8 cellular contexts compared by ENCODE assay signal in the genomic region with DNA sequence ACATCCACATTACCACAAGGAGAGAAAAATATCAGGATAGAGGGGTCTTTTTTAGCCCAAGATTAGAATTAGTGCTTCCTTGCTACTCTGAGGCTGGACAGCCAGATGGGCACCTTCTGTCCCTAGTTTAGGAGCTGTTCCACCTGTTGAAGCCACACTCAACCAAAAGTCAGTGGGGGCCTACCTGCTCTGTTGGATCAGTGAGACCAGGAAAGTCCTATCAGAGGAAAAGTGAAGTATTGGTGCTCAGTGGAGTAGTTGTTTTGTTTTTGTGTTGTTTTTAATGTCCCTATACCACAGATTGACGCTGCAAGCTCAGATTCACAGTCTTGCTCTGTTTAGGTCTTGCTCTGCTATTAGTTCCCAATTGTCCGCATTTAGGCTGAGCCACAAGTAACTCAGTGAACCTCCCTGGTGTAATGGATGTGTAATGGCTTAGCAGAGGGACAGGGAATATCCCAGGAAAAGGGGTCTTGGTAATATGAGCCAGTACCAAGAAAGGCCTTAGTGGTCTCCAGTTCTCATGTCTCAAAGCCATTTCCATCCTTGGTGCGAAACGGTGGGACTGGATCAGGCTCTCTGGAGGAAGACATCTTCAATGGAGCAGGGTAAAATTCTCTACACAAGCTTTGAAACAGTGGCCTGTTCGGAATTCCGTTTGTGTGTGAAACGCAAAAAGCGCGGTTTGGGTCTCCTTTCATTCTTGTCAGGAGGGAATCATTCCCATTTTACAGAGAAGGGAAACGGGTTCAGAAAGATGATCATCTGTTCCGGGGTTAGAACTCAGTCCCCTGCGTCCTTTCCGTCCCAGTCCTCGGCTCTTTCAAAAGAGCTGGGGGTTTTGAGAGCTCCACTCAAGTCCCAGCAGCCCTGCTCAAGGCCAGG. TPM values are rescaled to one million over a fixed set of nuclear protein-coding genes. Genes with fewer than 3 reads are reported as not detected.
DNase-seq lines count a peak whose midpoint lies in the region; ATAC-seq, FAIRE-seq and TF ChIP-seq lines count a peak whose summit lies in the region.

No MANE protein-coding gene starts in this region.

- H2AFZ ChIP-seq in osteoblast (ENCODE audit: low read length): no peak overlapping the region

- no peak overlapping the region for H3K27ac ChIP-seq in effector memory CD4-positive, alpha-beta T cell (ENCODE audit: insufficient read depth, low read length, poor library complexity, severe bottlenecking)
- no peak overlapping the region for H3K27ac ChIP-seq in osteoblast (ENCODE audit: low read depth, low read length)

- H3K9me3 Mint-ChIP-seq in Calu3 (ENCODE audit: low read depth, unreplicated experiment): no peaks in the 10 kb centered on the region

- H3K36me3 ChIP-seq in effector memory CD4-positive, alpha-beta T cell (ENCODE audit: control insufficient read depth, insufficient read depth, low read length): peaks cover 33% of the 10 kb centered on the region
- peaks cover 54% of the 10 kb centered on the region for H3K36me3 ChIP-seq in osteoblast (ENCODE audit: insufficient read depth, low read length)

- FAIRE-seq in H54 (lab: Jason Lieb, UNC): no peak

- peak overlapping the region; percentile 90 for H3K4me2 ChIP-seq in osteoblast (ENCODE audit: insufficient read depth, low read length)

- H3K27me3 Mint-ChIP-seq in Calu3 (ENCODE audit: unreplicated experiment): no peaks in the 10 kb centered on the region

- no TSS peak for BruUV-seq in Calu3 (replicated peaks; lab: Mats Ljungman, UMichigan)

- peak overlapping the region; percentile 100 for H3K4me3 Mint-ChIP-seq in Calu3 (ENCODE audit: low read depth, unreplicated experiment)

- no peak for TF ChIP-seq POLR2A in NB4 (IDR thresholded peaks at IDR 0.05; ENCODE audit: extremely low read depth, insufficient read length)
- TF ChIP-seq POLR2A in H54 (IDR thresholded peaks at IDR 0.05; ENCODE audit: low read depth, low read length): no peak

- peaks cover 8% of the 10 kb centered on the region for H3K4me1 Mint-ChIP-seq in Calu3 (ENCODE audit: low read depth, unreplicated experiment)

- H3K9me3 ChIP-seq in effector memory CD4-positive, alpha-beta T cell (ENCODE audit: control insufficient read depth, low read length): no peaks in the 10 kb centered on the region
- no peaks in the 10 kb centered on the region for H3K9me3 ChIP-seq in osteoblast (ENCODE audit: low read depth, low read length)

- DNase-seq in Calu3 (no peak), NB4 (ENCODE audit: low read depth) (peak; percentile 12), osteoblast (ENCODE audit: insufficient read length, low spot score, missing footprints) (no peak), AG08395 (ENCODE audit: low spot score) (no peak), amygdala (lab: John Stamatoyannopoulos, UW) (no peak), H54 (ENCODE audit: insufficient read length, low spot score) (no peak)
- no peak for DNase-seq in effector memory CD4-positive, alpha-beta T cell

- intact Hi-C loops in Calu3 (cut with micrococcal nuclease; ENCODE audit: unreplicated experiment): no loop called here

- TF ChIP-seq CTCF in Calu3 (IDR thresholded peaks at IDR 0.05; ENCODE audit: unreplicated experiment) (no peak), NB4 (IDR thresholded peaks at IDR 0.05; ENCODE audit: low read depth, low read length) (no peak), osteoblast (IDR thresholded peaks at IDR 0.05; ENCODE audit: extremely low read depth, low read depth, low read length) (no peak)

- no peak for ATAC-seq in GM18858 (IDR thresholded peaks at IDR 0.05; ENCODE audit: unreplicated experiment)

- H3K4me3 ChIP-seq in NB4 (ENCODE audit: low read depth, low read length) (peak overlapping the region; percentile 40), osteoblast (ENCODE audit: insufficient read depth, low read length) (peak overlapping the region; percentile 82)
- H3K4me3 ChIP-seq in effector memory CD4-positive, alpha-beta T cell (ENCODE audit: insufficient read depth, low read depth, low read length, poor library complexity, severe bottlenecking): peak overlapping the region; percentile 65

- peaks cover 2% of the 10 kb centered on the region for H4K20me1 ChIP-seq in osteoblast (ENCODE audit: insufficient read depth, low read length)

- H3K36me3 Mint-ChIP-seq in Calu3 (ENCODE audit: insufficient read depth, unreplicated experiment): peaks cover 83% of the 10 kb centered on the region

- H3K27ac Mint-ChIP-seq in Calu3 (ENCODE audit: unreplicated experiment): peak overlapping the region; percentile 85

- H3K79me2 ChIP-seq in osteoblast (ENCODE audit: insufficient read depth, low read length): peaks cover 20% of the 10 kb centered on the region

- CTCF ChIA-PET in Calu3 (lab: Charles Lee): interaction anchor here (0.5 to 2.0 kb wide), 9 partner anchors 12 to 419 kb away, joined by 3 to 9 read pairs (median 4); a partner anchor contains a TSS

- H3K27me3 ChIP-seq in effector memory CD4-positive, alpha-beta T cell (replicated peaks; ENCODE audit: control insufficient read depth, insufficient read depth, low read length, poor library complexity, severe bottlenecking): no peaks in the 10 kb centered on the region
- H3K27me3 ChIP-seq in osteoblast (ENCODE audit: insufficient read depth, low read length): no peaks in the 10 kb centered on the region

- peaks cover 10% of the 10 kb centered on the region for H3K4me1 ChIP-seq in effector memory CD4-positive, alpha-beta T cell (ENCODE audit: control insufficient read depth, insufficient read depth, low read length, poor library complexity, severe bottlenecking)
- H3K4me1 ChIP-seq in osteoblast (ENCODE audit: insufficient read depth, low read length): no peaks in the 10 kb centered on the region

RNA-seq across cellular contexts. Expression of a gene that starts 0.6 kb away (rescaled TPM):
- total RNA-seq in Calu3 (2022): 172 and 182 TPM in 2 replicates
- total RNA-seq in osteoblast: 11.2 and 15.6 TPM in 2 replicates

RNA-seq across cellular contexts. Expression of a gene that starts 23.7 kb away (rescaled TPM):
- total RNA-seq in Calu3 (2022): 377 and 384 TPM in 2 replicates
- total RNA-seq in osteoblast: 121 and 135 TPM in 2 replicates

RNA-seq across cellular contexts. Expression of a gene that starts 51.0 kb away (rescaled TPM):
- total RNA-seq in Calu3 (2022) (61.1 TPM in 2 replicates), osteoblast (16.3 and 18.3 TPM in 2 replicates)

RNA-seq across cellular contexts. Expression of a gene that starts 57.1 kb away (rescaled TPM):
- 53.1 and 58.3 TPM in 2 replicates for total RNA-seq in Calu3 (2022)
- 33.3 and 33.7 TPM in 2 replicates for total RNA-seq in osteoblast

Comparison
In these comparisons a context has a peak if more than half of its experiments do, and no peak if none do; other contexts are left out.
1. RNA of a gene that starts 0.6 kb away (total RNA-seq): 172 to 182 TPM in Calu3; 11.2 to 15.6 TPM in osteoblast; every median in the first group is over 10 times any median in the second.
2. Peak in every context shown above with its lines, with median percentiles within 50 percentile points of each other: H3K4me3 ChIP-seq.